ENCODE assay signal across 1 cellular context in the genomic region with DNA sequence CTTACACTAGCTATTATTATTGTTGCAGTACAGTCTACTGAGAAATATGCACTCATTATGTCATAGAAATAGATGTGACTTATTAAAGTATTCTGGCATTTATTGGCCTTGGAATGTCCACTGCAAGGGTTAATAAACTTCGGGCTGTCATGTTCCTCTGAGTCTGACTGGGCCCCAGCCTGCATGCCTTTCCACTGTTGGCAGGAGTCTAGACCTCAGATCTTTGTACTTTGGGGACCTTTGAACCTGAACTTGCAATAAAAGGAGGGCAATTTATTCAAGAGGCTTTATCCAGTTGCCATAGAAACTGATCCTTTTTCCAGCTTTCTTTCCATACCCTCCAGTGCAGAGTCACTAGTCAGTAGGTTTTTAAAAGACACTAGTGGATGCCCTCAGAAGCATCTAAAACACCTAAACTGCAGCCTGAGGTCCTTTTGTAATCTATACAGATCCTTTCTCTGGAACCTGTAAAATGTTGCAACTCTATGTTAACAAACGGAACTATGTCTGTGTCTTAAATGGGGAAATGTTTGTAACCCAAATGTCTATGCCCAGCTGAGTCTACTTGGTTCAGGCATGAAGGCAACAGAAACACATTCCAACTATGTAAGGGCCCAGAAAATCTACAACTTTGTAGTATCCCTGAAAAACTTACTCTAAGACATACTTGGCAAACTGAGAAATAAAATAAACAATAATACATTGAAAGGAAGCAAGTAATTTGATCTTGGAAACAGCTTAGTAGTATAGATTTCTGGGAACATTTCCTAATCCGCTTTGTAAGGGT.
TF ChIP-seq lines count a peak whose summit lies in the region.

No MANE protein-coding gene starts in this region.

TF ChIP-seq in GM12878, 131 proteins besides CTCF, POLR2A, EP300 and RAD21 (continued from another document):
- TF ChIP-seq ZZZ3 (IDR thresholded peaks at IDR 0.05; ENCODE audit: control insufficient read depth, insufficient read length, low read depth), result no peak
- TF ChIP-seq FOXK2 (IDR thresholded peaks at IDR 0.05), result no peak
- TF ChIP-seq NFIC (IDR thresholded peaks at IDR 0.05; ENCODE audit: low read depth, low read length), result no peak
- TF ChIP-seq PKNOX1 (IDR thresholded peaks at IDR 0.05), result no peak
- no peak for TF ChIP-seq BHLHE40 (IDR thresholded peaks at IDR 0.05; ENCODE audit: borderline replicate concordance in 1 of 2, low read depth in 2 of 2, low read length in 1 of 2)
- no peak for TF ChIP-seq NFYA (IDR thresholded peaks at IDR 0.05; ENCODE audit: borderline replicate concordance, low read depth, low read length)
- no peak for TF ChIP-seq YY1 (IDR thresholded peaks at IDR 0.05; ENCODE audit: low read depth, low read length)
- no peak for TF ChIP-seq SMARCA5 (IDR thresholded peaks at IDR 0.05)
- TF ChIP-seq NR2C1 (IDR thresholded peaks at IDR 0.05), result no peak
- no peak for TF ChIP-seq RELA (IDR thresholded peaks at IDR 0.05; ENCODE audit: borderline replicate concordance, partially characterized antibody)
- no peak for TF ChIP-seq ASH2L (IDR thresholded peaks at IDR 0.05; ENCODE audit: borderline replicate concordance, low read depth)
- TF ChIP-seq TBL1XR1 (IDR thresholded peaks at IDR 0.05; ENCODE audit: low read depth, low read length), result no peak
- no peak for TF ChIP-seq NBN (IDR thresholded peaks at IDR 0.05)
- no peak for TF ChIP-seq SUZ12 (IDR thresholded peaks at IDR 0.05; ENCODE audit: unreplicated experiment)
